ENCODE assay signal across 11 cellular contexts in the genomic region with DNA sequence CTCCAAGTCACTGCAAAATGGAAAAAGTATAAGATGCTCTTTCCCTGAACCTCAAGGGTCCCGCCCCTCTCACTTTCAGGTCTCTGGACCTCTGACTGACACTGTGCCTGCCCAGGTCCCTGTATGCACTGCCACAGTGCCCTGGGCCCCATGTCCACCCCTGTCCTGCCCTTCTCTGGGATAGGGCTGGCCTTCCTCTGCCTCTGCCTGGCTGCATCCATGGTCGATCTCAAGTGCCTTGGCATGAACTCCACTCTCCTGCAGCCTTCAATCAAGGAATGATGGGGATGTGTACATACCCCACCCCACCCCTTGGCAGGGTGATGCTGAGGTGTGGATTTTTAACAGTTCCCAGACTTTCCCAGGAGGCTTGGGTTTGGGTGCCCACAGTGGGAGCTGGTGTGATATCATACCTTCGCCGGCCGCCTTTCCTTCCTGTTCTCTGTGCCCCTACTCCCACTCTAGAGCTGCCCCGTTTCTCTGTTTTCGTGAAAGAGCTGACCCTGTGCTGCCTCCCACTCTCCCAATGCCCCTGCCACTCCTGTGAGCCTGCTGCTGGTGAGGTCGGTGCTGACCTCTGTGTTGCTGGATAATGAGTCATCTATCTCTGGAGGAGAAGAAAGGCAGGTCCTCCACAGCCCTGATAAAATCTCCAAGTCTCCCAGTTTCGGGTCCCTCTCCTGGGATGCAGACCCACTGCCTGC. TPM values are rescaled to one million over a fixed set of nuclear protein-coding genes. Genes with fewer than 3 reads are reported as not detected.
DNase-seq lines count a peak whose midpoint lies in the region; ATAC-seq and TF ChIP-seq lines count a peak whose summit lies in the region.
"Had no signal": no experiment of that assay in that cellular context is flagged by ENCODE, and none has a peak within 500 bp of the region (broad histone marks: within the 10 kb centered on the region; RNA-seq: fewer than 3 reads in every experiment).

No MANE protein-coding gene starts in this region.

- H3K4me2 ChIP-seq in DOHH2 (ENCODE audit: low read length): peak overlapping the region; percentile 97

- peaks cover 84% of the 10 kb centered on the region for H3K4me1 ChIP-seq in DOHH2 (ENCODE audit: control insufficient read depth, low read length)

- H3K27ac ChIP-seq in DOHH2 (ENCODE audit: low read depth, low read length) (peak overlapping the region; percentile 99), coronary artery (peak overlapping the region in 1 of 2 donors; percentile 20)
- H3K27ac ChIP-seq: HL-60, suprapubic skin had no signal

- H3K36me3 ChIP-seq in DOHH2 (ENCODE audit: control insufficient read depth, low read length): peaks cover 100% of the 10 kb centered on the region
- H3K36me3 ChIP-seq: suprapubic skin had no signal

- H3K27ac Mint-ChIP-seq in nephron: no peak overlapping the region

- H3K4me3 ChIP-seq in DOHH2 (ENCODE audit: low read length): peak overlapping the region; percentile 96
- H3K4me3 ChIP-seq in coronary artery: peak overlapping the region; percentile 0
- H3K4me3 ChIP-seq: suprapubic skin had no signal

- peaks cover 100% of the 10 kb centered on the region for H3K79me2 ChIP-seq in DOHH2 (ENCODE audit: control insufficient read depth, low read length)

- H3K9me3 Mint-ChIP-seq in nephron: no peaks in the 10 kb centered on the region

- H3K36me3 Mint-ChIP-seq in nephron (ENCODE audit: low read depth): peaks cover 11% of the 10 kb centered on the region

- no peaks in the 10 kb centered on the region for H3K27me3 Mint-ChIP-seq in nephron (ENCODE audit: low read depth)

- no peak for TF ChIP-seq CTCF in DOHH2 (IDR thresholded peaks at IDR 0.05; ENCODE audit: low read depth, low read length, poor library complexity, severe bottlenecking)
- no peak for TF ChIP-seq CTCF in coronary artery (IDR thresholded peaks at IDR 0.05)
- no peak for TF ChIP-seq CTCF in nephron (IDR thresholded peaks at IDR 0.05; ENCODE audit: unreplicated experiment in 3 of 3)

- peaks cover 72% of the 10 kb centered on the region for H3F3A ChIP-seq in DOHH2 (ENCODE audit: control insufficient read depth, insufficient read depth)

- no peaks in the 10 kb centered on the region for H3K27me3 ChIP-seq in DOHH2 (ENCODE audit: control insufficient read depth, low read length)
- H3K27me3 ChIP-seq: suprapubic skin had no signal

- H4K20me1 ChIP-seq in DOHH2 (ENCODE audit: control insufficient read depth, insufficient read depth, low read depth, low read length): no peaks in the 10 kb centered on the region

- H3K4me3 Mint-ChIP-seq in nephron: peak overlapping the region; percentile 79 to 94 (median 89)

- DNase-seq in M059J (ENCODE audit: low read depth) (peak; percentile 53), coronary artery (ENCODE audit: low spot score) (no peak), A172 (ENCODE audit: low spot score) (no peak), NCI-H2196 (lab: John Stamatoyannopoulos, UW; ENCODE audit: unreplicated experiment) (no peak), DMS153 (lab: John Stamatoyannopoulos, UW) (no peak)
- DNase-seq: NCI-H2081 had no signal

- peaks cover 12% of the 10 kb centered on the region for H3K4me1 Mint-ChIP-seq in nephron

- no peaks in the 10 kb centered on the region for H3K9me3 ChIP-seq in DOHH2 (ENCODE audit: control insufficient read depth, insufficient read depth, low read length)
- H3K9me3 ChIP-seq: suprapubic skin had no signal

- H3K9me2 ChIP-seq in DOHH2 (replicated peaks; ENCODE audit: control insufficient read depth, low read length): no peaks in the 10 kb centered on the region

- no peak for ATAC-seq in GM21825 (IDR thresholded peaks at IDR 0.05; ENCODE audit: unreplicated experiment)

RNA-seq across cellular contexts. Expression of gene PTPN18, which starts 18.9 kb away (rescaled TPM):
- 16.5 and 19.0 TPM in 2 replicates for total RNA-seq in M059J (2014; rRNA removed; shearing (Covaris generic))
- total RNA-seq in A172 (2014; rRNA removed; shearing (Covaris generic)): 21.0 and 25.9 TPM in 2 replicates

RNA-seq across cellular contexts. Expression of gene IMP4, which starts 32.0 kb away (rescaled TPM):
- 91.1 and 97.3 TPM in 2 replicates for total RNA-seq in M059J (2014; rRNA removed; shearing (Covaris generic))
- 139 and 142 TPM in 2 replicates for total RNA-seq in A172 (2014; rRNA removed; shearing (Covaris generic))
